ENCODE assay signal across 16 cellular contexts in the genomic region with DNA sequence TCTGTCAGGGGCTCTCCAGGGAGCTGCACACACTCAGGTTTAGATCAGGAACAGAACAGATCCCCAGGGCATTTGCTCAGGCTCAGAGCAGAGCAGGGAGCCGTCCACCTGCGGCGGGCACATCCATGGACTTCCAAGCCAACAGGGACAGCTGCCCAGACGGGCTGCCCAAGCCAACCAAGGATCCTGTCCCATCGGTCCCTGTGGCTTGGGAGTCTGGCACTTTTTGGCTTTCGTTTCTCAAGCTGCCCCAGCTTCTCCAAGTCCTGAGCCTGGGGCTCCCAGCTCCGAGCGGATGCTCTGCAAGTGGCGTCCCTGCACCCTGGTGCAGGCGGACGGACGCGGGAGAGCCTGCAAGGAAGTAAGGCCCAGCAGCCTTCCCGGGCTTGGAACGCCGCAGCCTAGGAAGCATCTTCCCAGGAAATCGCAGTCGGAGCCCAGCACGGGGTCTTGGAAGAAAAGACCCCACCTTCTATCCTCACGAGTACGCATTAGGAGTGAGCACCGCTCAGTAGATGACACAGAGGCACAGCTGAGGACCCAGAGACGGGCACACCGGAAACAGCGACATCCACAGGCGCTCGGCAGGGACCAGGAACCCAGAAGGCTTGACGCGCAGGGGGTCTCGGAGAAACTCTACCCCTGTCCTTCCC. TPM values are rescaled to one million over a fixed set of nuclear protein-coding genes. Genes with fewer than 3 reads are reported as not detected.
DNase-seq lines count a peak whose midpoint lies in the region; ATAC-seq and TF ChIP-seq lines count a peak whose summit lies in the region.
"Had no signal": no experiment of that assay in that cellular context is flagged by ENCODE, and none has a peak within 500 bp of the region (broad histone marks: within the 10 kb centered on the region; RNA-seq: fewer than 3 reads in every experiment).

No MANE protein-coding gene starts in this region.

- peaks cover 59% of the 10 kb centered on the region for H3K79me2 ChIP-seq in Loucy (ENCODE audit: insufficient read depth, low read length)

- ATAC-seq in lower lobe of right lung (no peak), HG02571 (IDR thresholded peaks at IDR 0.05; ENCODE audit: unreplicated experiment) (no peak), GM18873 (IDR thresholded peaks at IDR 0.05; ENCODE audit: low FRiP score, unreplicated experiment) (no peak)
- ATAC-seq: activated CD8-positive, alpha-beta memory T cell treated with anti-CD3 and anti-CD28 coated beads, Interleukin-2, amount 10 ng/mL, durations not matched to agents 7 days and 5 days had no signal

- peak overlapping the region; percentile 63 for H3K9ac ChIP-seq in Loucy (ENCODE audit: low read depth, low read length, poor library complexity, severe bottlenecking)
- H3K9ac ChIP-seq in endodermal cell (ENCODE audit: extremely low read depth, low read length, poor library complexity, severe bottlenecking), result no peak overlapping the region

- H3K9me2 ChIP-seq in Loucy (replicated peaks; ENCODE audit: low read depth, low read length), result no peaks in the 10 kb centered on the region

- H3K9me3 ChIP-seq in Loucy (ENCODE audit: insufficient read depth, low read depth, low read length), result no peaks in the 10 kb centered on the region
- no peaks in the 10 kb centered on the region for H3K9me3 ChIP-seq in endodermal cell (ENCODE audit: control insufficient read depth, low read length)
- H3K9me3 ChIP-seq in lower lobe of right lung, result no peaks in the 10 kb centered on the region
- no peaks in the 10 kb centered on the region for H3K9me3 ChIP-seq in tibial nerve
- H3K9me3 ChIP-seq in breast epithelium, result no peaks in the 10 kb centered on the region
- H3K9me3 ChIP-seq: colonic mucosa, HAP-1 had no signal

- H3K36me3 Mint-ChIP-seq in endodermal cell (ENCODE audit: low read depth), result no peaks in the 10 kb centered on the region
- H3K36me3 Mint-ChIP-seq: activated CD8-positive, alpha-beta memory T cell treated with anti-CD3 and anti-CD28 coated beads, Interleukin-2, amount 10 ng/mL, durations not matched to agents 7 days and 5 days; activated naive CD8-positive, alpha-beta T cell had no signal

- H3K27me3 Mint-ChIP-seq in endodermal cell (ENCODE audit: insufficient read depth), result no peaks in the 10 kb centered on the region
- H3K27me3 Mint-ChIP-seq: activated CD8-positive, alpha-beta memory T cell treated with anti-CD3 and anti-CD28 coated beads, Interleukin-2, amount 10 ng/mL, durations not matched to agents 7 days and 5 days; activated naive CD8-positive, alpha-beta T cell had no signal

- no peak overlapping the region for H3K4me3 Mint-ChIP-seq in endodermal cell
- H3K4me3 Mint-ChIP-seq: activated CD8-positive, alpha-beta memory T cell treated with anti-CD3 and anti-CD28 coated beads, Interleukin-2, amount 10 ng/mL, durations not matched to agents 7 days and 5 days; activated naive CD8-positive, alpha-beta T cell; activated T-helper 1 cell treated with anti-CD3 and anti-CD28 coated beads, Interleukin-12 subunit alpha, Interleukin-12 subunit beta, Interleukin-2, Interleukin-4 antibody, amounts not matched to agents 30 ng/mL and 10 ng/mL and 1 ng/mL, durations not matched to agents 14 hours and 24 hours and 36 hours had no signal

- TF ChIP-seq POLR2A in tibial nerve (IDR thresholded peaks at IDR 0.05) (no peak), breast epithelium (IDR thresholded peaks at IDR 0.05) (no peak)

- no peak overlapping the region for H2AFZ ChIP-seq in Loucy (ENCODE audit: low read length)

- intact Hi-C loops in lower lobe of right lung (cut with DNase I) (no loop called here), breast epithelium (cut with DNase I; ENCODE audit: low total_unique reads) (no loop called here)

- peak overlapping the region; percentile 61 for H3K27ac Mint-ChIP-seq in endodermal cell
- H3K27ac Mint-ChIP-seq: activated CD8-positive, alpha-beta memory T cell treated with anti-CD3 and anti-CD28 coated beads, Interleukin-2, amount 10 ng/mL, durations not matched to agents 7 days and 5 days; activated naive CD8-positive, alpha-beta T cell; activated T-helper 1 cell treated with anti-CD3 and anti-CD28 coated beads, Interleukin-12 subunit alpha, Interleukin-12 subunit beta, Interleukin-2, Interleukin-4 antibody, amounts not matched to agents 30 ng/mL and 10 ng/mL and 1 ng/mL, durations not matched to agents 14 hours and 24 hours and 36 hours had no signal

- TF ChIP-seq EP300 in tibial nerve (IDR thresholded peaks at IDR 0.05), result no peak

- no peak for TF ChIP-seq CTCF in Loucy (conservative IDR thresholded peaks at IDR 0.05; ENCODE audit: low read length)
- no peak for TF ChIP-seq CTCF in endodermal cell (conservative IDR thresholded peaks at IDR 0.05)
- TF ChIP-seq CTCF in lower lobe of right lung (IDR thresholded peaks at IDR 0.05), result no peak
- no peak for TF ChIP-seq CTCF in tibial nerve (IDR thresholded peaks at IDR 0.05)
- no peak for TF ChIP-seq CTCF in breast epithelium (IDR thresholded peaks at IDR 0.05)

- H3K27me3 ChIP-seq in Loucy (ENCODE audit: insufficient read depth, low read length, poor library complexity, severe bottlenecking), result no peaks in the 10 kb centered on the region
- no peaks in the 10 kb centered on the region for H3K27me3 ChIP-seq in endodermal cell (ENCODE audit: control insufficient read depth, insufficient read depth, low read length, poor library complexity, severe bottlenecking)
- H3K27me3 ChIP-seq in lower lobe of right lung (ENCODE audit: low read depth), result no peaks in the 10 kb centered on the region
- H3K27me3 ChIP-seq in tibial nerve, result no peaks in the 10 kb centered on the region
- no peaks in the 10 kb centered on the region for H3K27me3 ChIP-seq in breast epithelium
- H3K27me3 ChIP-seq: colonic mucosa had no signal

- H3K4me3 ChIP-seq in Loucy (ENCODE audit: low read length, poor library complexity, severe bottlenecking), result peak overlapping the region; percentile 47
- no peak overlapping the region for H3K4me3 ChIP-seq in endodermal cell (ENCODE audit: low read length)
- no peak overlapping the region for H3K4me3 ChIP-seq in lower lobe of right lung
- no peak overlapping the region for H3K4me3 ChIP-seq in tibial nerve
- no peak overlapping the region for H3K4me3 ChIP-seq in breast epithelium
- H3K4me3 ChIP-seq: colonic mucosa, HAP-1 had no signal

- WGBS in endodermal cell (ENCODE audit: insufficient coverage in 1 of 2, insufficient read length in 1 of 2), 2 experiments, result 90 to 92% methylated on average over 24 to 30 of the region's 30 CpGs
- 94% methylated on average over 24 to 29 of the region's 30 CpGs for WGBS in tibial nerve, 2 donors

- no peaks in the 10 kb centered on the region for H4K20me1 ChIP-seq in Loucy (ENCODE audit: insufficient read depth, low read length, poor library complexity, severe bottlenecking)

- no peak for DNase-seq in endodermal cell
- peak; percentile 37 for DNase-seq in lower lobe of right lung
- DNase-seq in tibial nerve (ENCODE audit: low spot score in 2 of 2), result no peak
- DNase-seq in breast epithelium (ENCODE audit: low spot score in 2 of 2), result no peak
- DNase-seq: activated CD8-positive, alpha-beta memory T cell treated with anti-CD3 and anti-CD28 coated beads, Interleukin-2, amount 10 ng/mL, durations not matched to agents 7 days and 5 days; colonic mucosa; DMS79 treated with DMSO at 0.1 percent for 48 hours; NCI-H1092 treated with DMSO at 0.1 percent for 48 hours; NCI-H2081; NCI-H510A treated with DMSO at 0.1 percent for 48 hours had no signal

- H3K4me1 ChIP-seq in Loucy (ENCODE audit: insufficient read depth, low read length, poor library complexity, severe bottlenecking) (peaks cover 81% of the 10 kb centered on the region), endodermal cell (ENCODE audit: control insufficient read depth, insufficient read depth, low read length) (peaks cover 12% of the 10 kb centered on the region), lower lobe of right lung (peaks cover 100% of the 10 kb centered on the region), tibial nerve (peaks cover 0 to 96% (median 39%) of the 10 kb centered on the region in 4 donors), breast epithelium (peaks cover 19 to 21% of the 10 kb centered on the region in 2 donors)
- H3K4me1 ChIP-seq: HAP-1 had no signal

- H3K9me3 Mint-ChIP-seq in endodermal cell, result no peaks in the 10 kb centered on the region
- H3K9me3 Mint-ChIP-seq: activated T-helper 1 cell treated with anti-CD3 and anti-CD28 coated beads, Interleukin-12 subunit alpha, Interleukin-12 subunit beta, Interleukin-2, Interleukin-4 antibody, amounts not matched to agents 30 ng/mL and 10 ng/mL and 1 ng/mL, durations not matched to agents 14 hours and 24 hours and 36 hours had no signal

- no peaks in the 10 kb centered on the region for H3K36me3 ChIP-seq in Loucy (ENCODE audit: insufficient read depth, low read length)
- H3K36me3 ChIP-seq in endodermal cell (ENCODE audit: control insufficient read depth, insufficient read depth, low read length), result no peaks in the 10 kb centered on the region
- no peaks in the 10 kb centered on the region for H3K36me3 ChIP-seq in lower lobe of right lung
- H3K36me3 ChIP-seq in tibial nerve, result no peaks in the 10 kb centered on the region
- H3K36me3 ChIP-seq in breast epithelium, result no peaks in the 10 kb centered on the region
- H3K36me3 ChIP-seq: colonic mucosa, HAP-1 had no signal

- H3K4me1 Mint-ChIP-seq in endodermal cell, result peaks cover 16% of the 10 kb centered on the region

- H3K4me2 ChIP-seq in Loucy (ENCODE audit: low read depth, low read length, poor library complexity, severe bottlenecking), result peak overlapping the region; percentile 93

- no peaks in the 10 kb centered on the region for H3F3A ChIP-seq in Loucy (ENCODE audit: low read depth)

- H3K27ac ChIP-seq in endodermal cell (ENCODE audit: low read depth, low read length) (no peak overlapping the region), lower lobe of right lung (peak overlapping the region; percentile 88), tibial nerve (peak overlapping the region; percentile 8 to 96 (median 50)), breast epithelium (peak overlapping the region in 1 of 2 donors; percentile 90)
- H3K27ac ChIP-seq: colonic mucosa had no signal

RNA-seq across cellular contexts. Expression of a gene that starts 6.0 kb away (rescaled TPM):
- under 1 TPM; 0.66 to 0.75 TPM for total RNA-seq in endodermal cell
- polyA plus RNA-seq in endodermal cell (2013, experiment 1 of 2), result 1.1 TPM
- polyA plus RNA-seq in endodermal cell (2013, experiment 2 of 2), result 1.7 TPM
- 44.8 TPM for total RNA-seq in lower lobe of right lung
- total RNA-seq in tibial nerve, result 10 to 100 TPM; 27.8 to 91.8 (median 59.1) TPM
- total RNA-seq in breast epithelium, result 10 to 100 TPM; 24.1 to 56.8 (median 43.6) TPM

RNA-seq across cellular contexts. Expression of a gene that starts 37.5 kb away (rescaled TPM):
- total RNA-seq in endodermal cell, result under 1 TPM; 0.35 to 0.51 TPM
- 1.1 TPM for polyA plus RNA-seq in endodermal cell (2013, experiment 1 of 2)
- 0.91 TPM for polyA plus RNA-seq in endodermal cell (2013, experiment 2 of 2)
- total RNA-seq in lower lobe of right lung, result 26.0 TPM
- 10 to 100 TPM in 1 of 4 donors, 1 to 10 TPM in 3; 6.1 to 12.4 (median 8.7) TPM for total RNA-seq in tibial nerve
- total RNA-seq in breast epithelium, result 1 to 10 TPM; 2.6 to 3.3 (median 3.2) TPM
- total RNA-seq: activated CD8-positive, alpha-beta memory T cell treated with anti-CD3 and anti-CD28 coated beads, Interleukin-2, amount 10 ng/mL, durations not matched to agents 7 days and 5 days; activated T-helper 1 cell treated with anti-CD3 and anti-CD28 coated beads, Interleukin-12 subunit alpha, Interleukin-12 subunit beta, Interleukin-2, Interleukin-4 antibody, amounts not matched to agents 30 ng/mL and 10 ng/mL and 1 ng/mL, durations not matched to agents 14 hours and 24 hours and 36 hours had no signal

Comparison
In these comparisons a context has a peak if more than half of its experiments do, and no peak if none do; other contexts are left out.
1. RNA of a gene that starts 6.0 kb away (total RNA-seq): 27.8 to 91.8 TPM in tibial nerve, 44.8 TPM in lower lobe of right lung (single experiment) and 24.1 to 56.8 TPM in breast epithelium; 0.66 to 0.75 TPM in endodermal cell; every median in the first group is over 10 times any median in the second.